Comparison of ENCODE assay signal across 9 cellular contexts in genomic region chr6:34514593-34515472, GRCh38. TPM values are rescaled to one million over a fixed set of nuclear protein-coding genes. Genes with fewer than 3 reads are reported as not detected.
DNase-seq lines count a peak whose midpoint lies in the region; ATAC-seq and TF ChIP-seq lines count a peak whose summit lies in the region.
"Had no signal": no experiment of that assay in that cellular context is flagged by ENCODE, and none has a peak within 500 bp of the region (broad histone marks: within the 10 kb centered on the region; RNA-seq: fewer than 3 reads in every experiment).

No MANE protein-coding gene starts in this region.

- no peaks in the 10 kb centered on the region for H3K36me3 ChIP-seq in SK-N-SH (replicated peaks in 1 of 2; ENCODE audit: control insufficient read depth in 1 of 2, insufficient read depth in 2 of 2, low read length in 1 of 2)

- H3K27me3 ChIP-seq in SK-N-SH (ENCODE audit: insufficient read depth) = no peaks in the 10 kb centered on the region; the same call in 1 of the 2 replicates

- H3K9me3 ChIP-seq in SK-N-SH = no peaks in the 10 kb centered on the region

- no peak overlapping the region for H3K9ac ChIP-seq in SK-N-SH

- H3K4me2 ChIP-seq in SK-N-SH = no peak overlapping the region

- no peaks in the 10 kb centered on the region for H3K9me2 ChIP-seq in SK-N-SH

- TF ChIP-seq CTCF in SK-N-SH (IDR thresholded peaks at IDR 0.05) = no peak
- TF ChIP-seq CTCF in foreskin fibroblast (IDR thresholded peaks at IDR 0.05; ENCODE audit: low read depth, low read length) = peak; percentile 52

- no peaks in the 10 kb centered on the region for H3F3A ChIP-seq in SK-N-SH (replicated peaks; ENCODE audit: insufficient read depth)

- no peak for TF ChIP-seq RAD21 in SK-N-SH (IDR thresholded peaks at IDR 0.05; ENCODE audit: low read length)

- 52% methylated on average over 24 of the region's 34 CpGs for WGBS in SK-N-SH (ENCODE audit: low lambda C conversion rate)

- peaks cover 0 to 10% of the 10 kb centered on the region in 2 experiments; a peak in 1 of 4 replicates for H3K4me1 ChIP-seq in SK-N-SH (ENCODE audit: control insufficient read depth in 1 of 2, insufficient read depth in 2 of 2, low read depth in 1 of 2, low read length in 1 of 2)

- CTCF ChIA-PET in SK-N-SH (lab: Yijun Ruan, JAX) = interaction anchor here (0.6 to 1.5 kb wide), 6 partner anchors 12 to 319 kb away, joined by 3 to 4 read pairs (median 3); no protein-coding TSS in a partner anchor

- H3K79me2 ChIP-seq in SK-N-SH (ENCODE audit: insufficient read depth) = no peaks in the 10 kb centered on the region

- H2AFZ ChIP-seq in SK-N-SH (ENCODE audit: low read depth) = no peak overlapping the region

- ATAC-seq in HG03460 (IDR thresholded peaks at IDR 0.05; ENCODE audit: unreplicated experiment) = no peak

- no peak overlapping the region for H3K27ac ChIP-seq in SK-N-SH (ENCODE audit: low read depth in 2 of 2, low read length in 1 of 2)

- POLR2A ChIA-PET in SK-N-SH (lab: Yijun Ruan, JAX) = no interaction called here

- DNase-seq in GM03348 (ENCODE audit: low spot score) (peak; percentile 53), SK-N-SH (peak; percentile 94), foreskin fibroblast (peak; percentile 31 to 87), occipital lobe (lab: John Stamatoyannopoulos, UW) (peak; percentile 91), NCI-H526 (lab: John Stamatoyannopoulos, UW) (no peak), HuH-7 (ENCODE audit: low spot score) (no peak)
- DNase-seq in stimulated activated CD4-positive, alpha-beta T cell treated with anti-CD3 and anti-CD28 coated beads, Interleukin-15, amount 100 ng/mL, for 24 hours = no peak
- DNase-seq: effector memory CD4-positive, alpha-beta T cell had no signal

- H3K4me3 ChIP-seq in SK-N-SH (ENCODE audit: low read depth in 2 of 2, low read length in 1 of 2) (peak overlapping the region in 1 of 2 experiments; percentile 22; a peak in 1 of 4 replicates), foreskin fibroblast (ENCODE audit: low read depth in 1 of 2, low read length in 2 of 2) (peak overlapping the region in 1 of 2 donors; percentile 9)

- no peak for TF ChIP-seq EP300 in SK-N-SH (IDR thresholded peaks at IDR 0.05; ENCODE audit: borderline replicate concordance in 1 of 2, low read depth in 1 of 2, low read length in 1 of 2)

- no peaks in the 10 kb centered on the region for H4K20me1 ChIP-seq in SK-N-SH (ENCODE audit: insufficient read depth)

TF ChIP-seq in SK-N-SH, 30 proteins besides CTCF, POLR2A, EP300 and RAD21:
- TF ChIP-seq CHD2 (IDR thresholded peaks at IDR 0.05; ENCODE audit: low read length, partially characterized antibody) = no peak
- TF ChIP-seq PBX3 (IDR thresholded peaks at IDR 0.05) = no peak
- TF ChIP-seq MXI1 (IDR thresholded peaks at IDR 0.05; ENCODE audit: low read depth, low read length) = peak; percentile 46; the same call in 1 of the 2 replicates
- TF ChIP-seq USF1 (IDR thresholded peaks at IDR 0.05; ENCODE audit: borderline replicate concordance, low read depth) = no peak
- no peak for TF ChIP-seq EZH2phosphoT487 (IDR thresholded peaks at IDR 0.05; ENCODE audit: borderline replicate concordance, low read depth)
- TF ChIP-seq RXRA (IDR thresholded peaks at IDR 0.05; ENCODE audit: borderline replicate concordance, low read depth) = no peak
- TF ChIP-seq JUND (IDR thresholded peaks at IDR 0.05) = no peak
- TF ChIP-seq FOXJ3 (CRISPR knock-in tag; IDR thresholded peaks at IDR 0.05) = no peak

RNA-seq across cellular contexts. Expression of gene SPDEF, which starts 41.3 kb away (rescaled TPM):
- polyA plus RNA-seq in SK-N-SH (2012; rRNA removed) = 0.03 and 0.10 TPM in 2 replicates
- polyA plus RNA-seq in SK-N-SH (2012; cell fraction: cytosol; rRNA removed) = 0.01 TPM in 1 of 2 replicates, not detected in the other
- polyA plus RNA-seq in SK-N-SH (2012; cell fraction: nucleus; rRNA removed) = 0.23 and 0.27 TPM in 2 replicates
- not detected for total RNA-seq in occipital lobe

RNA-seq across cellular contexts. Expression of gene PACSIN1, which starts 49.0 kb away (rescaled TPM):
- polyA plus RNA-seq in SK-N-SH (2012; rRNA removed) = 0.02 and 0.05 TPM in 2 replicates
- 0.12 and 0.13 TPM in 2 replicates for polyA plus RNA-seq in SK-N-SH (2012; cell fraction: cytosol; rRNA removed)
- polyA plus RNA-seq in SK-N-SH (2012; cell fraction: nucleus; rRNA removed) = 0.04 and 0.10 TPM in 2 replicates
- total RNA-seq in occipital lobe = 2.8 TPM

Comparison
In these comparisons a context has a peak if more than half of its experiments do, and no peak if none do; other contexts are left out.
1. DNase-seq: peak in GM03348 (single experiment), SK-N-SH (single experiment), foreskin fibroblast (2 of 2) and occipital lobe (single experiment); none in stimulated activated CD4-positive, alpha-beta T cell treated with anti-CD3 and anti-CD28 coated beads, Interleukin-15, amount 100 ng/mL, for 24 hours (single experiment), NCI-H526 (0 of 2) and HuH-7 (single experiment).